Comparison of ENCODE assay signal across 13 cellular contexts in the genomic region with DNA sequence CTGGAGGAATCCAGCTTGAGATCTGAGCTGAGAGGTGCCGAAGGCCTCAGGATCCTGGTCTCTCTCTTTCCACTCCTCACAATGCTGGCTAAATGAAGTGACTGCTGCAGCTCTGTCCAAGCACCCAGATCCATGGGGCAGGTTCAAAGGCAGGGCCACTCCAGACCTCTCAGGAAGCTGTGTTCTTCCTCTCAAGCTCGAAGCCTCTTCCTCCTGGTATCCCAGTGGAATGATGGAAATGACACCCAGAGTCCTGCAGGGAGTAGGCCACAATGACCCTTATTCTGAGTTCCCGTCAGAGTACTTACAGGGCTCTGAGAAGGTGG.
A peak's percentile ranks its signal among the peaks of the same experiment; 100 is the strongest.
DNase-seq lines count a peak whose midpoint lies in the region; ATAC-seq and TF ChIP-seq lines count a peak whose summit lies in the region.
"Had no signal": no experiment of that assay in that cellular context is flagged by ENCODE, and none has a peak within 500 bp of the region (broad histone marks: within the 10 kb centered on the region; RNA-seq: fewer than 3 reads in every experiment).

No MANE protein-coding gene starts in this region.

- H4K20me1 ChIP-seq in HCT116 (ENCODE audit: insufficient read depth), result no peaks in the 10 kb centered on the region
- H4K20me1 ChIP-seq in smooth muscle cell (ENCODE audit: low read depth), result no peaks in the 10 kb centered on the region
- no peaks in the 10 kb centered on the region for H4K20me1 ChIP-seq in GM23338 (replicated peaks; ENCODE audit: insufficient read depth)

- DNase-seq in HCT116 (ENCODE audit: low read depth, low spot score), result no peak
- peak; percentile 5 for DNase-seq in iPS-NIHi7 (ENCODE audit: extremely low spot score)
- no peak for DNase-seq in smooth muscle cell (lab: John Stamatoyannopoulos, UW; ENCODE audit: unreplicated experiment)
- DNase-seq in GM23338 (ENCODE audit: low spot score), result no peak
- no peak for DNase-seq in left lobe of liver (ENCODE audit: low spot score)
- no peak for DNase-seq in mucosa of descending colon
- DNase-seq: CD8-positive, alpha-beta T cell; COR-L47; DMS153; DMS79 treated with DMSO at 0.1 percent for 48 hours; GDM1 had no signal

- peaks cover 3% of the 10 kb centered on the region for H3K27me3 Mint-ChIP-seq in GM23338 (ENCODE audit: insufficient read depth, low read depth, poor library complexity)

- POLR2A ChIA-PET in HCT116 (lab: Charles Lee), result no interaction called here

- WGBS in smooth muscle cell (ENCODE audit: low lambda C conversion rate), result 65% methylated on average over 3 of the region's 3 CpGs

- CTCF ChIA-PET in HCT116 (lab: Charles Lee), result interaction anchor here (2.1 kb wide), 1 partner anchor 347 kb away, joined by 6 read pairs; no protein-coding TSS in a partner anchor

- H3K27me3 ChIP-seq in HCT116 (ENCODE audit: insufficient read depth, low read length) (no peaks in the 10 kb centered on the region), smooth muscle cell (ENCODE audit: low read depth) (no peaks in the 10 kb centered on the region), GM23338 (ENCODE audit: insufficient read depth) (no peaks in the 10 kb centered on the region)

- H3F3A ChIP-seq in smooth muscle cell (ENCODE audit: low read depth) (no peaks in the 10 kb centered on the region), GM23338 (replicated peaks; ENCODE audit: low read depth) (no peaks in the 10 kb centered on the region)

- H3K27ac Mint-ChIP-seq in GM23338, result no peak overlapping the region
- H3K27ac Mint-ChIP-seq: CD14-positive monocyte; CD8-positive, alpha-beta T cell had no signal

- H3K4me1 Mint-ChIP-seq in GM23338, result no peaks in the 10 kb centered on the region; the same call in 2 of the 3 replicates
- H3K4me1 Mint-ChIP-seq: CD14-positive monocyte had no signal

- no peaks in the 10 kb centered on the region for H3K9me2 ChIP-seq in HCT116 (ENCODE audit: insufficient read depth)
- H3K9me2 ChIP-seq in GM23338 (ENCODE audit: insufficient read depth), result no peaks in the 10 kb centered on the region

- H3K36me3 Mint-ChIP-seq in GM23338 (ENCODE audit: low read depth), result peaks cover 4% of the 10 kb centered on the region; the same call in 2 of the 3 replicates
- H3K36me3 Mint-ChIP-seq: CD14-positive monocyte; CD8-positive, alpha-beta T cell had no signal

- no peak overlapping the region for H2AFZ ChIP-seq in HCT116 (ENCODE audit: low read depth, low read length, poor library complexity, severe bottlenecking)
- H2AFZ ChIP-seq in smooth muscle cell (ENCODE audit: low read depth), result no peak overlapping the region
- H2AFZ ChIP-seq in GM23338, result no peak overlapping the region

- no peaks in the 10 kb centered on the region for H3K9me3 ChIP-seq in HCT116 (ENCODE audit: control insufficient read depth in 1 of 2, insufficient read depth in 1 of 2, low read depth in 1 of 2, low read length in 2 of 2)
- H3K9me3 ChIP-seq in smooth muscle cell (replicated peaks; ENCODE audit: low read depth), result no peaks in the 10 kb centered on the region
- H3K9me3 ChIP-seq in mucosa of descending colon, result no peaks in the 10 kb centered on the region

- H3K36me3 ChIP-seq in HCT116 (ENCODE audit: control insufficient read depth in 1 of 2, insufficient read depth in 2 of 2, low read length in 2 of 2) (no peaks in the 10 kb centered on the region), smooth muscle cell (ENCODE audit: low read depth) (no peaks in the 10 kb centered on the region), GM23338 (ENCODE audit: insufficient read depth) (no peaks in the 10 kb centered on the region), mucosa of descending colon (ENCODE audit: low read depth) (no peaks in the 10 kb centered on the region)

- peak; percentile 32 for ATAC-seq in HCT116
- ATAC-seq in GM23338, result no peak
- no peak for ATAC-seq in left lobe of liver
- no peak for ATAC-seq in mucosa of descending colon
- ATAC-seq: CD8-positive, alpha-beta T cell had no signal

- no peak for TF ChIP-seq RAD21 in HCT116 (IDR thresholded peaks at IDR 0.05; ENCODE audit: low read depth)

- H3K27ac ChIP-seq in HCT116 (ENCODE audit: low read depth, low read length) (no peak overlapping the region), VCaP (no peak overlapping the region), smooth muscle cell (ENCODE audit: low read depth) (no peak overlapping the region), GM23338 (ENCODE audit: low read depth) (no peak overlapping the region)

- H3K4me3 ChIP-seq in HCT116 (replicated peaks in 1 of 2; ENCODE audit: low read depth in 1 of 2, low read length in 2 of 2) (no peak overlapping the region), smooth muscle cell (no peak overlapping the region), GM23338 (no peak overlapping the region), mucosa of descending colon (no peak overlapping the region)

- RAD21 ChIA-PET in HCT116 (lab: Charles Lee; ENCODE audit: low non-redundant PET in 1 of 2, low total read pairs in 2 of 2, uncharacterized antibody in 2 of 2, unreplicated experiment in 2 of 2), result no interaction called here

- H3K9ac ChIP-seq in HCT116 (ENCODE audit: low read length), result no peak overlapping the region
- no peak overlapping the region for H3K9ac ChIP-seq in smooth muscle cell (ENCODE audit: low read depth)

- H3K4me3 Mint-ChIP-seq in GM23338, result no peak overlapping the region
- H3K4me3 Mint-ChIP-seq: CD14-positive monocyte; CD8-positive, alpha-beta T cell had no signal

- no peak for TF ChIP-seq POLR2A in HCT116 (IDR thresholded peaks at IDR 0.05; ENCODE audit: borderline replicate concordance, extremely low read depth, insufficient read depth, insufficient read length)

- intact Hi-C loops in HCT116 (cut with micrococcal nuclease), result loop anchor here (1.0 kb wide), 1 partner anchor 347 kb away; no protein-coding TSS in a partner anchor
- intact Hi-C loops in mucosa of descending colon (cut with DNase I, micrococcal nuclease), result no loop called here

- H3K79me2 ChIP-seq in HCT116 (ENCODE audit: insufficient read depth, low read length), result no peaks in the 10 kb centered on the region
- no peaks in the 10 kb centered on the region for H3K79me2 ChIP-seq in smooth muscle cell (ENCODE audit: low read depth)
- H3K79me2 ChIP-seq in GM23338 (replicated peaks; ENCODE audit: insufficient read depth), result no peaks in the 10 kb centered on the region

- H3K4me1 ChIP-seq in HCT116 (ENCODE audit: control insufficient read depth in 1 of 2, insufficient read depth in 2 of 2, low read length in 2 of 2), result no peaks in the 10 kb centered on the region
- no peaks in the 10 kb centered on the region for H3K4me1 ChIP-seq in smooth muscle cell (ENCODE audit: low read depth)
- H3K4me1 ChIP-seq in GM23338 (ENCODE audit: insufficient read depth), result no peaks in the 10 kb centered on the region
- H3K4me1 ChIP-seq in mucosa of descending colon (ENCODE audit: low read depth), result no peaks in the 10 kb centered on the region

- no TSS peak for BruUV-seq in HCT116 (replicated peaks; lab: Mats Ljungman, UMichigan)

- peaks cover 78% of the 10 kb centered on the region for H3K9me3 Mint-ChIP-seq in GM23338
- H3K9me3 Mint-ChIP-seq: CD8-positive, alpha-beta T cell had no signal

- no peak overlapping the region for H3K4me2 ChIP-seq in HCT116 (ENCODE audit: low read length)
- peak overlapping the region; percentile 59 for H3K4me2 ChIP-seq in smooth muscle cell
- no peak overlapping the region for H3K4me2 ChIP-seq in GM23338

- no peak for TF ChIP-seq CTCF in HCT116 (IDR thresholded peaks at IDR 0.05 in 2 of 3, conservative IDR thresholded peaks at IDR 0.05 in 1 of 3; ENCODE audit: borderline replicate concordance in 1 of 3, insufficient read depth in 1 of 3, low read depth in 2 of 3, low read length in 2 of 3)
- peak; percentile 35 for TF ChIP-seq CTCF in VCaP (conservative IDR thresholded peaks at IDR 0.05)
- no peak for TF ChIP-seq CTCF in smooth muscle cell (IDR thresholded peaks at IDR 0.05; ENCODE audit: borderline replicate concordance, insufficient read depth, poor library complexity, severe bottlenecking)
- TF ChIP-seq CTCF in GM23338 (conservative IDR thresholded peaks at IDR 0.05; ENCODE audit: low read depth in 2 of 2), result no peak
- no peak for TF ChIP-seq CTCF in mucosa of descending colon (IDR thresholded peaks at IDR 0.05)

TF ChIP-seq in HCT116, 20 proteins besides CTCF, POLR2A, EP300 and RAD21 (continues in another document):
- TF ChIP-seq, protein P1, sequence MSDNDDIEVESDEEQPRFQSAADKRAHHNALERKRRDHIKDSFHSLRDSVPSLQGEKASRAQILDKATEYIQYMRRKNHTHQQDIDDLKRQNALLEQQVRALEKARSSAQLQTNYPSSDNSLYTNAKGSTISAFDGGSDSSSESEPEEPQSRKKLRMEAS (IDR thresholded peaks at IDR 0.05), result no peak
- TF ChIP-seq YY1 (IDR thresholded peaks at IDR 0.05; ENCODE audit: extremely low read depth, insufficient replicate concordance, low read depth, low read length) (no peak), JUND (IDR thresholded peaks at IDR 0.05) (no peak), EZH2phosphoT487 (IDR thresholded peaks at IDR 0.05; ENCODE audit: borderline replicate concordance) (no peak), ATF3 (IDR thresholded peaks at IDR 0.05) (no peak), SP1 (IDR thresholded peaks at IDR 0.05; ENCODE audit: low read depth) (no peak), ELF1 (IDR thresholded peaks at IDR 0.05; ENCODE audit: borderline replicate concordance, low read depth) (no peak), SRF (IDR thresholded peaks at IDR 0.05; ENCODE audit: low read depth) (no peak)

TF ChIP-seq in GM23338, 12 proteins besides CTCF, POLR2A, EP300 and RAD21 (continues in another document):
- TF ChIP-seq ETS1 (IDR thresholded peaks at IDR 0.05) (no peak), STAT1 (IDR thresholded peaks at IDR 0.05; ENCODE audit: unreplicated experiment) (no peak), NANOG (IDR thresholded peaks at IDR 0.05; ENCODE audit: borderline replicate concordance) (no peak)
